Comparison of ENCODE assay signal across 10 cellular contexts in genomic region chr2:85243101-85244072, GRCh38.
DNase-seq lines count a peak whose midpoint lies in the region; ATAC-seq and TF ChIP-seq lines count a peak whose summit lies in the region.
"Had no signal": no experiment of that assay in that cellular context is flagged by ENCODE, and none has a peak within 500 bp of the region (broad histone marks: within the 10 kb centered on the region; RNA-seq: fewer than 3 reads in every experiment).

No MANE protein-coding gene starts in this region.

- H3K4me1 ChIP-seq in right lobe of liver: no peaks in the 10 kb centered on the region

- 70% methylated on average over 19 of the region's 24 CpGs for WGBS in right lobe of liver (ENCODE audit: insufficient coverage, low coverage, low lambda C conversion rate, missing lambda C conversion rate)

- peak; percentile 57 for DNase-seq in NCI-H1436 (lab: John Stamatoyannopoulos, UW)
- DNase-seq in NCI-H1436 treated with DMSO at 0.1 percent for 48 hours (lab: John Stamatoyannopoulos, UW): no peak
- peak; percentile 47 for DNase-seq in NCI-H460 (ENCODE audit: extremely low read depth, low read depth)
- peak; percentile 18 for DNase-seq in brain microvascular endothelial cell
- DNase-seq in right lobe of liver: peak in 2 of 3 donors; percentile 47 to 58
- no peak for DNase-seq in NCI-H1092 (lab: John Stamatoyannopoulos, UW)

- TF ChIP-seq CTCF in brain microvascular endothelial cell (IDR thresholded peaks at IDR 0.05; ENCODE audit: low read depth, low read length, missing control alignments) (peak; percentile 75), right lobe of liver (IDR thresholded peaks at IDR 0.05) (peak; percentile 14 to 50 (median 46))

- TF ChIP-seq POLR2A in right lobe of liver (IDR thresholded peaks at IDR 0.05): no peak

- H3K27me3 ChIP-seq in brain microvascular endothelial cell (replicated peaks) (no peaks in the 10 kb centered on the region), right lobe of liver (no peaks in the 10 kb centered on the region)
- H3K27me3 ChIP-seq: BLaER1 treated with 17β-estradiol and CSF1 and Interleukin-3, amounts not matched to agents 10 nM and 100 nM had no signal

- H3K4me3 ChIP-seq in brain microvascular endothelial cell (ENCODE audit: low read depth, low read length): no peak overlapping the region
- no peak overlapping the region for H3K4me3 ChIP-seq in right lobe of liver
- H3K4me3 ChIP-seq: BLaER1 treated with 17β-estradiol and CSF1 and Interleukin-3, amounts not matched to agents 10 nM and 100 nM had no signal

- ATAC-seq in right lobe of liver (peak; percentile 73 to 80 (median 76)), HG03135 (IDR thresholded peaks at IDR 0.05; ENCODE audit: unreplicated experiment) (no peak), HG03460 (IDR thresholded peaks at IDR 0.05; ENCODE audit: unreplicated experiment) (no peak)
- ATAC-seq: T-helper 17 cell had no signal

- in situ Hi-C loops in brain microvascular endothelial cell (cut with HindIII; ENCODE audit: low pct_ligation_motif_present, low sequenced_read_pairs): no loop called here

- no peaks in the 10 kb centered on the region for H3K9me3 ChIP-seq in right lobe of liver
- H3K9me3 ChIP-seq: BLaER1 treated with 17β-estradiol and CSF1 and Interleukin-3, amounts not matched to agents 10 nM and 100 nM had no signal

- intact Hi-C loops in right lobe of liver (cut with DNase I): no loop called here

- H3K36me3 ChIP-seq in brain microvascular endothelial cell (replicated peaks) (no peaks in the 10 kb centered on the region), right lobe of liver (no peaks in the 10 kb centered on the region)
- H3K36me3 ChIP-seq: BLaER1 treated with 17β-estradiol and CSF1 and Interleukin-3, amounts not matched to agents 10 nM and 100 nM had no signal

- H3K27ac ChIP-seq in brain microvascular endothelial cell (no peak overlapping the region), right lobe of liver (no peak overlapping the region)
- H3K27ac ChIP-seq: BLaER1 treated with 17β-estradiol and CSF1 and Interleukin-3, amounts not matched to agents 10 nM and 100 nM had no signal

Comparison
In these comparisons a context has a peak if more than half of its experiments do, and no peak if none do; other contexts are left out.
1. DNase-seq: peak in NCI-H1436 (single experiment), NCI-H460 (single experiment), brain microvascular endothelial cell (single experiment) and right lobe of liver (2 of 3); none in NCI-H1436 treated with DMSO at 0.1 percent for 48 hours (single experiment) and NCI-H1092 (single experiment).
2. ATAC-seq: peak in right lobe of liver (4 of 4); none in HG03135 (single experiment) and HG03460 (single experiment).